Comparison of ENCODE assay signal across 8 cellular contexts in genomic region chr17:55089955-55090573, GRCh38.
A peak's percentile ranks its signal among the peaks of the same experiment; 100 is the strongest.
DNase-seq lines count a peak whose midpoint lies in the region; ATAC-seq and FAIRE-seq lines count a peak whose summit lies in the region.

No MANE protein-coding gene starts in this region.

- peak; percentile 99 for ATAC-seq in GM21825 (IDR thresholded peaks at IDR 0.05; ENCODE audit: unreplicated experiment)

- FAIRE-seq in GM18507 (lab: Jason Lieb, UNC) (peak; percentile 95), HTR-8/SVneo (lab: Jason Lieb, UNC) (no peak)

- peak; percentile 18 for DNase-seq in GM18507 (ENCODE audit: extremely low spot score, insufficient read length, low read depth)
- peak; percentile 15 for DNase-seq in LHCN-M2 (ENCODE audit: low read depth)
- DNase-seq in activated T-helper 1 cell treated with Interleukin-2 at 50 U/mL for 16 hours (ENCODE audit: low read depth): peak; percentile 6
- peak; percentile 6 for DNase-seq in myocyte (ENCODE audit: low read depth)
- no peak for DNase-seq in NCI-H446 treated with DMSO at 0.1 percent for 48 hours (lab: John Stamatoyannopoulos, UW)
- DNase-seq in AML-193 (lab: John Stamatoyannopoulos, UW): no peak
- no peak for DNase-seq in HTR-8/SVneo (ENCODE audit: insufficient read length, low spot score)

Comparison
In these comparisons a context has a peak if more than half of its experiments do, and no peak if none do; other contexts are left out.
1. DNase-seq: peak in GM18507 (single experiment), LHCN-M2 (single experiment), activated T-helper 1 cell treated with Interleukin-2 at 50 U/mL for 16 hours (single experiment) and myocyte (single experiment); none in NCI-H446 treated with DMSO at 0.1 percent for 48 hours (single experiment), AML-193 (0 of 2) and HTR-8/SVneo (single experiment).